In genomic region chr12:132489078-132489601, GRCh38 we compare ENCODE assay signal across 8 cellular contexts. TPM values are rescaled to one million over a fixed set of nuclear protein-coding genes. Genes with fewer than 3 reads are reported as not detected.
DNase-seq lines count a peak whose midpoint lies in the region; ATAC-seq and TF ChIP-seq lines count a peak whose summit lies in the region.

No MANE protein-coding gene starts in this region.

- no peak overlapping the region for H2AFZ ChIP-seq in fibroblast of lung (ENCODE audit: low read length)

- ATAC-seq in GM21390 (IDR thresholded peaks at IDR 0.05; ENCODE audit: unreplicated experiment) (peak; percentile 35), GM18873 (IDR thresholded peaks at IDR 0.05; ENCODE audit: low FRiP score, unreplicated experiment) (no peak)

- no peak for TF ChIP-seq POLR2A in prostate gland (IDR thresholded peaks at IDR 0.05)

- H3K27me3 ChIP-seq in MG63, result no peaks in the 10 kb centered on the region
- H3K27me3 ChIP-seq in fibroblast of lung (ENCODE audit: control insufficient read depth, insufficient read depth, low read length), result no peaks in the 10 kb centered on the region
- no peaks in the 10 kb centered on the region for H3K27me3 ChIP-seq in prostate gland (replicated peaks; ENCODE audit: insufficient read depth)

- H3K9me3 ChIP-seq in MG63 (no peaks in the 10 kb centered on the region), fibroblast of lung (ENCODE audit: control insufficient read depth, insufficient read depth, low read depth, low read length) (no peaks in the 10 kb centered on the region), prostate gland (no peaks in the 10 kb centered on the region)

- WGBS in prostate gland, result 12% methylated on average over 21 of the region's 46 CpGs

- no peak overlapping the region for H3K9ac ChIP-seq in fibroblast of lung (ENCODE audit: insufficient read depth, low read length)

- H3K36me3 ChIP-seq in MG63, result peaks cover 10% of the 10 kb centered on the region
- H3K36me3 ChIP-seq in fibroblast of lung (ENCODE audit: control insufficient read depth, insufficient read depth, low read length), result no peaks in the 10 kb centered on the region
- no peaks in the 10 kb centered on the region for H3K36me3 ChIP-seq in prostate gland

- peaks cover 31% of the 10 kb centered on the region for H3K79me2 ChIP-seq in fibroblast of lung (ENCODE audit: control insufficient read depth, insufficient read depth, low read length)

- peak overlapping the region; percentile 35 for H3K4me2 ChIP-seq in fibroblast of lung (ENCODE audit: extremely low read depth, insufficient read depth, low read length)

- H3K27ac ChIP-seq in fibroblast of lung (ENCODE audit: insufficient read depth, low read length) (no peak overlapping the region), prostate gland (peak overlapping the region; percentile 57 to 59)

- intact Hi-C loops in prostate gland (cut with DNase I), result no loop called here

- no peak for TF ChIP-seq CTCF in fibroblast of lung (conservative IDR thresholded peaks at IDR 0.05 in 1 of 2, IDR thresholded peaks at IDR 0.05 in 1 of 2; ENCODE audit: low read depth in 1 of 2, low read length in 2 of 2)
- no peak for TF ChIP-seq CTCF in prostate gland (IDR thresholded peaks at IDR 0.05)

- H3K4me1 ChIP-seq in fibroblast of lung (ENCODE audit: control insufficient read depth, extremely low read depth, insufficient read depth, low read length) (no peaks in the 10 kb centered on the region), prostate gland (replicated peaks) (peaks cover 20% of the 10 kb centered on the region)

- H3K4me3 ChIP-seq in MG63, result peak overlapping the region; percentile 60
- peak overlapping the region in 2 of 4 experiments; percentile 13 to 61 for H3K4me3 ChIP-seq in fibroblast of lung (replicated peaks in 1 of 4; ENCODE audit: control extremely low read depth in 1 of 4, insufficient read depth in 1 of 4, low read depth in 3 of 4, low read length in 4 of 4)
- H3K4me3 ChIP-seq in prostate gland, result peak overlapping the region; percentile 62 to 78

- DNase-seq in MG63, result no peak
- DNase-seq in activated T-cell treated with anti-CD3 and anti-CD28 coated beads for 24 hours (ENCODE audit: low read depth), result peak; percentile 28
- DNase-seq in fibroblast of lung (ENCODE audit: low read depth in 2 of 2), result no peak
- DNase-seq in prostate gland (ENCODE audit: low spot score), result no peak
- no peak for DNase-seq in NCI-H2029 (lab: John Stamatoyannopoulos, UW)
- DNase-seq in cerebellar nuclear complex (lab: John Stamatoyannopoulos, UW), result no peak

- H4K20me1 ChIP-seq in fibroblast of lung (ENCODE audit: control insufficient read depth, extremely low read depth, insufficient read depth, low read length), result no peaks in the 10 kb centered on the region

RNA-seq across cellular contexts. Expression of gene FBRSL1, which starts 0.8 kb away (rescaled TPM):
- 10.7 and 12.7 TPM in 2 replicates for total RNA-seq in MG63 (2014; rRNA removed; shearing (Covaris generic); ENCODE audit: low replicate concordance)
- 1.8 and 2.1 TPM in 2 replicates for total RNA-seq in fibroblast of lung
- polyA plus RNA-seq in fibroblast of lung, result 1.4 and 2.3 TPM in 2 replicates
- polyA plus RNA-seq in fibroblast of lung (2012), result 15.6 and 23.0 TPM in 2 replicates
- polyA minus RNA-seq in fibroblast of lung (ENCODE audit: low replicate concordance), result 1.9 and 24.2 TPM in 2 replicates
- 10 to 100 TPM; 34.2 to 69.2 TPM for total RNA-seq in prostate gland
